21 cellular contexts compared by ENCODE assay signal in genomic region chr14:100098171-100098570, GRCh38. TPM values are rescaled to one million over a fixed set of nuclear protein-coding genes. Genes with fewer than 3 reads are reported as not detected.
DNase-seq lines count a peak whose midpoint lies in the region; ATAC-seq and TF ChIP-seq lines count a peak whose summit lies in the region.
"Had no signal": no experiment of that assay in that cellular context is flagged by ENCODE, and none has a peak within 500 bp of the region (broad histone marks: within the 10 kb centered on the region; RNA-seq: fewer than 3 reads in every experiment).

No MANE protein-coding gene starts in this region.

- no peak overlapping the region for H3K4me3 ChIP-seq in uterus
- H3K4me3 ChIP-seq: colonic mucosa, GM23248, stomach, upper lobe of left lung had no signal

- TF ChIP-seq POLR2A in uterus (IDR thresholded peaks at IDR 0.05): no peak

- TF ChIP-seq CTCF in uterus (IDR thresholded peaks at IDR 0.05): no peak

- in situ Hi-C loops in KBM-7 (cut with MboI; ENCODE audit: low pct_unique_long_range_greater_than_20kb, low sequenced_read_pairs): no loop called here

- H3K4me1 ChIP-seq in uterus: peaks cover 0 to 8% of the 10 kb centered on the region in 2 donors
- H3K4me1 ChIP-seq: colonic mucosa had no signal

- peak overlapping the region; percentile 60 for H3K4me3 Mint-ChIP-seq in activated CD4-positive, alpha-beta T cell treated with anti-CD3 and anti-CD28 coated beads, Interleukin-2, amount 10 ng/mL, durations not matched to agents 24 days and 14 days
- peak overlapping the region; percentile 48 for H3K4me3 Mint-ChIP-seq in activated naive CD8-positive, alpha-beta T cell
- peak overlapping the region; percentile 19 to 81 (median 67) for H3K4me3 Mint-ChIP-seq in naive thymus-derived CD8-positive, alpha-beta T cell

- H3K9me3 ChIP-seq in KOPT-K1 (ENCODE audit: insufficient read depth, low read length, poor library complexity, severe bottlenecking): no peaks in the 10 kb centered on the region
- no peaks in the 10 kb centered on the region for H3K9me3 ChIP-seq in uterus
- H3K9me3 ChIP-seq: colonic mucosa, stomach, upper lobe of left lung had no signal

- H3K27me3 ChIP-seq in uterus: no peaks in the 10 kb centered on the region
- H3K27me3 ChIP-seq: colonic mucosa, foreskin keratinocyte, stomach, upper lobe of left lung had no signal

- POLR2A ChIA-PET in naive thymus-derived CD8-positive, alpha-beta T cell (lab: Charles Lee): interaction anchor here (52.2 to 59.1 kb wide), 2 partner anchors 4 to 24 kb away, joined by 2215 read pairs; partner anchors contain the start of gene EVL

- H3K27ac Mint-ChIP-seq in activated CD4-positive, alpha-beta T cell treated with anti-CD3 and anti-CD28 coated beads, Interleukin-2, amount 10 ng/mL, durations not matched to agents 24 days and 14 days: peak overlapping the region; percentile 92
- peak overlapping the region; percentile 97 for H3K27ac Mint-ChIP-seq in activated naive CD8-positive, alpha-beta T cell
- peak overlapping the region; percentile 90 to 98 (median 96) for H3K27ac Mint-ChIP-seq in naive thymus-derived CD8-positive, alpha-beta T cell

- peaks cover 77% of the 10 kb centered on the region for H3K36me3 Mint-ChIP-seq in activated CD4-positive, alpha-beta T cell treated with anti-CD3 and anti-CD28 coated beads, Interleukin-2, amount 10 ng/mL, durations not matched to agents 24 days and 14 days (ENCODE audit: low read depth)
- peaks cover 19% of the 10 kb centered on the region for H3K36me3 Mint-ChIP-seq in activated naive CD8-positive, alpha-beta T cell
- peaks cover 13 to 97% (median 50%) of the 10 kb centered on the region in 3 donors for H3K36me3 Mint-ChIP-seq in naive thymus-derived CD8-positive, alpha-beta T cell

- no peaks in the 10 kb centered on the region for H3K9me3 Mint-ChIP-seq in activated CD4-positive, alpha-beta T cell treated with anti-CD3 and anti-CD28 coated beads, Interleukin-2, amount 10 ng/mL, durations not matched to agents 24 days and 14 days
- H3K9me3 Mint-ChIP-seq in activated naive CD8-positive, alpha-beta T cell (ENCODE audit: low read depth): no peaks in the 10 kb centered on the region
- no peaks in the 10 kb centered on the region for H3K9me3 Mint-ChIP-seq in naive thymus-derived CD8-positive, alpha-beta T cell

- H3K4me1 Mint-ChIP-seq in activated CD4-positive, alpha-beta T cell treated with anti-CD3 and anti-CD28 coated beads, Interleukin-2, amount 10 ng/mL, durations not matched to agents 24 days and 14 days: peaks cover 85% of the 10 kb centered on the region
- peaks cover 93% of the 10 kb centered on the region for H3K4me1 Mint-ChIP-seq in activated naive CD8-positive, alpha-beta T cell (ENCODE audit: low read depth)
- H3K4me1 Mint-ChIP-seq in naive thymus-derived CD8-positive, alpha-beta T cell: peaks cover 49 to 95% (median 94%) of the 10 kb centered on the region in 4 donors

- DNase-seq in activated CD4-positive, alpha-beta T cell treated with anti-CD3 and anti-CD28 coated beads, Interleukin-2, amount 10 ng/mL, durations not matched to agents 24 days and 14 days: no peak
- DNase-seq in activated CD4-positive, alpha-beta T cell treated with anti-CD3 and anti-CD28 coated beads for 1 hour: no peak
- peak in 1 of 10 donors; percentile 23 for DNase-seq in naive thymus-derived CD8-positive, alpha-beta T cell
- no peak for DNase-seq in uterus
- no peak for DNase-seq in KBM-7
- DNase-seq in COR-L47 (lab: John Stamatoyannopoulos, UW): no peak
- DNase-seq: activated CD4-positive, alpha-beta T cell treated with anti-CD3 and anti-CD28 coated beads, Interleukin-2, amount 50 U/mL, for 1 hour; activated gamma-delta T cell; colonic mucosa; DND-41; foreskin keratinocyte; GM23248; left cardiac atrium; NCI-H1417 treated with DMSO at 0.1 percent for 48 hours; NCI-H2171; nucleus accumbens; retina; stomach; upper lobe of left lung had no signal

- intact Hi-C loops in activated CD4-positive, alpha-beta T cell treated with anti-CD3 and anti-CD28 coated beads, Interleukin-2, amount 10 ng/mL, durations not matched to agents 24 days and 14 days (cut with micrococcal nuclease): no loop called here
- intact Hi-C loops in uterus (cut with DNase I; ENCODE audit: low total_unique reads): no loop called here

- H3K36me3 ChIP-seq in KOPT-K1 (ENCODE audit: insufficient read depth, low read length) (peaks cover 100% of the 10 kb centered on the region), uterus (no peaks in the 10 kb centered on the region)
- H3K36me3 ChIP-seq: colonic mucosa had no signal

- no peak for ATAC-seq in naive thymus-derived CD8-positive, alpha-beta T cell
- ATAC-seq: foreskin keratinocyte, left cardiac atrium had no signal

- peak overlapping the region; percentile 22 for H3K27ac ChIP-seq in KOPT-K1 (ENCODE audit: low read depth, low read length, poor library complexity, severe bottlenecking)
- no peak overlapping the region for H3K27ac ChIP-seq in uterus
- H3K27ac ChIP-seq: colonic mucosa, GM23248, upper lobe of left lung had no signal

- no peaks in the 10 kb centered on the region for H3K27me3 Mint-ChIP-seq in activated CD4-positive, alpha-beta T cell treated with anti-CD3 and anti-CD28 coated beads, Interleukin-2, amount 10 ng/mL, durations not matched to agents 24 days and 14 days
- H3K27me3 Mint-ChIP-seq in activated naive CD8-positive, alpha-beta T cell: no peaks in the 10 kb centered on the region
- H3K27me3 Mint-ChIP-seq in naive thymus-derived CD8-positive, alpha-beta T cell: no peaks in the 10 kb centered on the region

RNA-seq across cellular contexts. Expression of gene EVL, which starts 32.9 kb away (rescaled TPM):
- total RNA-seq in activated CD4-positive, alpha-beta T cell treated with anti-CD3 and anti-CD28 coated beads, Interleukin-2, amount 10 ng/mL, durations not matched to agents 24 days and 14 days: 268 and 285 TPM in 2 replicates
- 1,000 to 10,000 TPM; 1,491 to 1,493 TPM for total RNA-seq in naive thymus-derived CD8-positive, alpha-beta T cell
- 100 to 1,000 TPM; 111 to 153 (median 148) TPM for polyA plus RNA-seq in naive thymus-derived CD8-positive, alpha-beta T cell
- 100 to 1,000 TPM in 1 of 4 donors, 10 to 100 TPM in 3; 22.1 to 133 (median 67.5) TPM for total RNA-seq in uterus
